24 cellular contexts compared by ENCODE assay signal in the genomic region with DNA sequence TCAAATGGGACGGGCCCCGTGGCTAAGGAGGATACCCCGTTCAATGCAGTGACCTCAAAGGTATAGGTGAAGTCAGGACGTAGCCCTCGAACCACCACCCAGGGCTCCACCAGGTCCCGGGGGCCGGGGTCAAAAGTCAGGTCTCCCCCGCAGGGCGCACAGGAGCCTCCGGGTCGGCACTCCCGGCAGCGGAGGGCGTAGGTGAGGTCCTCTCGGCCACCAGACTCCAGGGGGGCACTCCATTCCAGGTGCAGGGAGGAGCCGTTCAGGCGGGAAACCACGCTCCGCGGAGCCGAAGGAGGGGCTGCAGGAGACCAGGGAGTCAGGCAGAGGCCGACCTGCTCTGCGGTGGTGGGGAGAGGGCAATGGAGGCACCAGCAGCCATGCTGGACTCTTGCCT.
"Had no signal": no experiment of that assay in that cellular context is flagged by ENCODE, and none has a peak within 500 bp of the region (broad histone marks: within the 10 kb centered on the region; RNA-seq: fewer than 3 reads in every experiment).

No MANE protein-coding gene starts in this region.

- H3K36me3 Mint-ChIP-seq: activated naive CD4-positive, alpha-beta T cell treated with anti-CD3 and anti-CD28 coated beads, Interleukin-2, amount 50 U/mL, for 24 hours had no signal

- H3K4me1 ChIP-seq: breast epithelium, colonic mucosa, SJCRH30 had no signal

- H3K27me3 Mint-ChIP-seq: activated naive CD4-positive, alpha-beta T cell treated with anti-CD3 and anti-CD28 coated beads, Interleukin-2, amount 50 U/mL, for 24 hours had no signal

- H3K27ac Mint-ChIP-seq: activated CD8-positive, alpha-beta T cell treated with anti-CD3 and anti-CD28 coated beads, Interleukin-2, amount 10 ng/mL, durations not matched to agents 7 days and 5 days; activated naive CD4-positive, alpha-beta T cell treated with anti-CD3 and anti-CD28 coated beads, Interleukin-2, amount 50 U/mL, for 24 hours; T-helper 1 cell treated with Interleukin-12 subunit alpha and Interleukin-12 subunit beta and Interleukin-4 antibody, amounts not matched to agents 30 μg/mL and 1 μg/mL, for 36 hours had no signal

- H3K4me1 Mint-ChIP-seq: activated naive CD4-positive, alpha-beta T cell treated with anti-CD3 and anti-CD28 coated beads, Interleukin-2, amount 50 U/mL, for 24 hours had no signal

- H3K27ac ChIP-seq: breast epithelium, colonic mucosa, SJCRH30 had no signal

- ATAC-seq: activated CD4-positive, CD25-positive, alpha-beta regulatory T cell treated with anti-CD3 and anti-CD28 coated beads, Interleukin-2, amount 50 U/mL, for 24 hours; activated CD8-positive, alpha-beta T cell treated with anti-CD3 and anti-CD28 coated beads, Interleukin-2, amount 10 ng/mL, durations not matched to agents 7 days and 5 days; PC-3 had no signal

- H3K9me3 ChIP-seq: breast epithelium, colonic mucosa, SJCRH30 had no signal

- H3K4me3 ChIP-seq: breast epithelium, colonic mucosa, SJCRH30 had no signal

- H3K36me3 ChIP-seq: breast epithelium, colonic mucosa had no signal

- H3K4me3 Mint-ChIP-seq: activated CD8-positive, alpha-beta T cell treated with anti-CD3 and anti-CD28 coated beads, Interleukin-2, amount 10 ng/mL, durations not matched to agents 7 days and 5 days; activated naive CD4-positive, alpha-beta T cell treated with anti-CD3 and anti-CD28 coated beads, Interleukin-2, amount 50 U/mL, for 24 hours; T-helper 1 cell treated with Interleukin-12 subunit alpha and Interleukin-12 subunit beta and Interleukin-4 antibody, amounts not matched to agents 30 μg/mL and 1 μg/mL, for 36 hours had no signal

- DNase-seq: activated CD4-positive, alpha-beta T cell treated with anti-CD3 and anti-CD28 coated beads for 48 hours; activated CD4-positive, alpha-beta T cell treated with anti-CD3 and anti-CD28 coated beads, Interleukin-2, amount 50 U/mL, for 4 hours; activated CD8-positive, alpha-beta memory T cell treated with anti-CD3 and anti-CD28 coated beads, Interleukin-2, amount 50 U/mL, for 48 hours; activated CD8-positive, alpha-beta T cell treated with anti-CD3 and anti-CD28 coated beads, Interleukin-2, amount 10 ng/mL, durations not matched to agents 7 days and 5 days; activated naive CD4-positive, alpha-beta T cell; activated T-cell treated with anti-CD3 and anti-CD28 coated beads, Interleukin-2, amount 50 U/mL, for 1 hour; aorta; caudate nucleus; colonic mucosa; NCI-H1048; NCI-H1694; NCI-H2029; NCI-H2107; NCI-H2171 treated with DMSO at 0.1 percent for 48 hours; NCI-H345; NCI-H510A; NCI-H526 treated with DMSO at 0.1 percent for 48 hours; NCI-H82; PC-3; SJCRH30 had no signal

- H3K9me3 Mint-ChIP-seq: activated naive CD4-positive, alpha-beta T cell treated with anti-CD3 and anti-CD28 coated beads, Interleukin-2, amount 50 U/mL, for 24 hours; T-helper 1 cell treated with Interleukin-12 subunit alpha and Interleukin-12 subunit beta and Interleukin-4 antibody, amounts not matched to agents 30 μg/mL and 1 μg/mL, for 36 hours had no signal

- H3K27me3 ChIP-seq: breast epithelium, colonic mucosa, SJCRH30 had no signal
